Comparison of ENCODE assay signal across 8 cellular contexts in the genomic region with DNA sequence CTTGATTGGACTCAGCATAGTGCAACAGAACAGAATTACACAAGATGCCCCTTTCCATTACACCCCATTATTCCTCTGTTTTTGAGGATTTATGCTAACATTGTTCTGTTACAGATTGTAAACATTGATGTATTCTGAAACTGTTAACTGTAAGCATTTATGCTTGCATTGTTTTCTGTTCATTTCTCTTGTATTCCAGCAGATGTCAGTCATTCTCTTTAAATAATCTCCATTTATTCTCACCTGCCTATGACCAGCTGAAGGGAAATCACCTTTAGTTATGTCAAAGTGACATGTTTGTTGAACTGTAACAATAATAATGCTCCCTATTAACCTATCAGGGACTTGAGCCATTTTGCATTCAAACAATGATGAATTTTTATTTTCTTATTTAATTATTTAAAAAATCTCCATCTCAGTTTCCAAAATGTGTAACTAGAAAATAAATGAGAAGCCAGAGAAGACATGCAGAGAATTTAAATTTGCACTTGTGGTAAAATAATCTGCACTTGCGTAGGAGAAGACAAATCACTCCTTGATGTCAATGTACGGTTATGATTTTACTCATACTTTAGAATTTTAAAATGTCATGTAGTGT. TPM values are rescaled to one million over a fixed set of nuclear protein-coding genes. Genes with fewer than 3 reads are reported as not detected.
DNase-seq lines count a peak whose midpoint lies in the region; TF ChIP-seq lines count a peak whose summit lies in the region.

No MANE protein-coding gene starts in this region.

- no peaks in the 10 kb centered on the region for H3K36me3 ChIP-seq in brain microvascular endothelial cell (replicated peaks)

- H3K27ac ChIP-seq in brain microvascular endothelial cell: peak overlapping the region; percentile 11

- no peaks in the 10 kb centered on the region for H3K36me3 Mint-ChIP-seq in T-helper 2 cell treated with Interferon-gamma antibody and Interleukin-4, amounts not matched to agents 5 μg/mL and 100 μg/mL, for 36 hours (ENCODE audit: low read depth)

- no peak overlapping the region for H3K4me3 Mint-ChIP-seq in T-helper 2 cell treated with Interferon-gamma antibody and Interleukin-4, amounts not matched to agents 5 μg/mL and 100 μg/mL, for 36 hours

- H3K27ac Mint-ChIP-seq in T-helper 2 cell treated with Interferon-gamma antibody and Interleukin-4, amounts not matched to agents 5 μg/mL and 100 μg/mL, for 36 hours: no peak overlapping the region

- no peaks in the 10 kb centered on the region for H3K27me3 Mint-ChIP-seq in T-helper 2 cell treated with Interferon-gamma antibody and Interleukin-4, amounts not matched to agents 5 μg/mL and 100 μg/mL, for 36 hours (ENCODE audit: low read depth)

- in situ Hi-C loops in brain microvascular endothelial cell (cut with HindIII; ENCODE audit: low pct_ligation_motif_present, low sequenced_read_pairs): loop anchor here (25.0 kb wide), 3 partner anchors 159 to 659 kb away; a partner anchor contains a TSS

- H3K4me1 Mint-ChIP-seq in T-helper 2 cell treated with Interferon-gamma antibody and Interleukin-4, amounts not matched to agents 5 μg/mL and 100 μg/mL, for 36 hours (ENCODE audit: low read depth): no peaks in the 10 kb centered on the region

- DNase-seq in NCI-H345 (lab: John Stamatoyannopoulos, UW) (peak; percentile 6), NCI-H345 treated with DMSO at 0.1 percent for 48 hours (lab: John Stamatoyannopoulos, UW; ENCODE audit: unreplicated experiment) (no peak), H4 (ENCODE audit: low spot score) (peak; percentile 50), Kasumi-1 (lab: John Stamatoyannopoulos, UW) (peak; percentile 35 to 46), brain microvascular endothelial cell (no peak), putamen (ENCODE audit: low spot score) (peak; percentile 24), mucosa of gallbladder (ENCODE audit: low spot score) (no peak)
- no peak for DNase-seq in T-helper 2 cell treated with Interferon-gamma antibody and Interleukin-4, amounts not matched to agents 5 μg/mL and 100 μg/mL, for 36 hours (ENCODE audit: low spot score)

- H3K27me3 ChIP-seq in brain microvascular endothelial cell (replicated peaks): no peaks in the 10 kb centered on the region

- no peak overlapping the region for H3K4me3 ChIP-seq in brain microvascular endothelial cell (ENCODE audit: low read depth, low read length)

- no peaks in the 10 kb centered on the region for H3K9me3 Mint-ChIP-seq in T-helper 2 cell treated with Interferon-gamma antibody and Interleukin-4, amounts not matched to agents 5 μg/mL and 100 μg/mL, for 36 hours

- TF ChIP-seq CTCF in brain microvascular endothelial cell (IDR thresholded peaks at IDR 0.05; ENCODE audit: low read depth, low read length, missing control alignments): peak; percentile 21

RNA-seq across cellular contexts. Expression of a gene that starts 58.0 kb away (rescaled TPM):
- 51.5 and 59.6 TPM in 2 replicates for total RNA-seq in H4 (2014; rRNA removed; shearing (Covaris generic))
- total RNA-seq in mucosa of gallbladder: 151 TPM

Comparison
In these comparisons a context has a peak if more than half of its experiments do, and no peak if none do; other contexts are left out.
1. DNase-seq: peak in NCI-H345 (single experiment), H4 (single experiment), Kasumi-1 (2 of 2) and putamen (single experiment); none in NCI-H345 treated with DMSO at 0.1 percent for 48 hours (single experiment), brain microvascular endothelial cell (single experiment), mucosa of gallbladder (single experiment) and T-helper 2 cell treated with Interferon-gamma antibody and Interleukin-4, amounts not matched to agents 5 μg/mL and 100 μg/mL, for 36 hours (single experiment).